ENCODE assay signal across 17 cellular contexts in genomic region chr11:128394436-128395089, GRCh38.
DNase-seq lines count a peak whose midpoint lies in the region; ATAC-seq, FAIRE-seq and TF ChIP-seq lines count a peak whose summit lies in the region.
"Had no signal": no experiment of that assay in that cellular context is flagged by ENCODE, and none has a peak within 500 bp of the region (broad histone marks: within the 10 kb centered on the region; RNA-seq: fewer than 3 reads in every experiment).

No MANE protein-coding gene starts in this region.

- intact Hi-C loops in left ventricle myocardium superior (cut with micrococcal nuclease), result no loop called here
- intact Hi-C loops in activated CD4-positive, alpha-beta T cell treated with anti-CD3 and anti-CD28 coated beads for 36 hours (cut with DNase I, micrococcal nuclease), result no loop called here

- H3K27ac Mint-ChIP-seq in astrocyte (ENCODE audit: unreplicated experiment), result no peak overlapping the region
- H3K27ac Mint-ChIP-seq in activated CD4-positive, alpha-beta T cell treated with anti-CD3 and anti-CD28 coated beads for 36 hours, result no peak overlapping the region
- H3K27ac Mint-ChIP-seq: activated CD4-positive, alpha-beta T cell treated with anti-CD3 and anti-CD28 coated beads, Interleukin-2, amount 10 ng/mL, durations not matched to agents 24 days and 14 days; B cell had no signal

- POLR2A ChIA-PET in HEK293 (lab: Yijun Ruan, JAX), result no interaction called here
- POLR2A ChIA-PET in activated CD4-positive, alpha-beta T cell treated with anti-CD3 and anti-CD28 coated beads for 36 hours (lab: Charles Lee), result no interaction called here

- no peaks in the 10 kb centered on the region for H3K9me3 ChIP-seq in HEK293 (ENCODE audit: control insufficient read depth, insufficient read depth, low read depth, low read length)
- no peaks in the 10 kb centered on the region for H3K9me3 ChIP-seq in astrocyte (ENCODE audit: insufficient read depth, low read depth, low read length)
- H3K9me3 ChIP-seq in smooth muscle cell (replicated peaks; ENCODE audit: low read depth), result no peaks in the 10 kb centered on the region
- H3K9me3 ChIP-seq: adrenal gland, Caco-2, tibial artery had no signal

- 21% methylated on average over 4 of the region's 4 CpGs for WGBS in smooth muscle cell (ENCODE audit: low lambda C conversion rate)

- peak; percentile 25 for DNase-seq in astrocyte (ENCODE audit: low read depth)
- DNase-seq in left ventricle myocardium superior, result peak; percentile 29
- DNase-seq in smooth muscle cell (lab: John Stamatoyannopoulos, UW; ENCODE audit: unreplicated experiment), result no peak
- DNase-seq in activated CD4-positive, alpha-beta T cell treated with anti-CD3 and anti-CD28 coated beads for 36 hours, result no peak
- no peak for DNase-seq in nucleus accumbens (lab: John Stamatoyannopoulos, UW)
- DNase-seq in substantia nigra (lab: John Stamatoyannopoulos, UW), result no peak
- DNase-seq: activated CD4-positive, alpha-beta T cell treated with anti-CD3 and anti-CD28 coated beads, Interleukin-2, amount 10 ng/mL, durations not matched to agents 24 days and 14 days; Caco-2; kidney; NCI-H1417; NCI-H526; stimulated activated CD4-positive, alpha-beta T cell treated with anti-CD3 and anti-CD28 coated beads, Interleukin-15, amount 100 ng/mL, for 24 hours; tibial artery had no signal

- H3F3A ChIP-seq in smooth muscle cell (ENCODE audit: low read depth), result peaks cover 21% of the 10 kb centered on the region

- H2AFZ ChIP-seq in astrocyte (ENCODE audit: low read depth, low read length), result no peak overlapping the region
- H2AFZ ChIP-seq in smooth muscle cell (ENCODE audit: low read depth), result no peak overlapping the region

- no peaks in the 10 kb centered on the region for H3K36me3 Mint-ChIP-seq in astrocyte (ENCODE audit: low read depth, unreplicated experiment)
- no peaks in the 10 kb centered on the region for H3K36me3 Mint-ChIP-seq in activated CD4-positive, alpha-beta T cell treated with anti-CD3 and anti-CD28 coated beads for 36 hours (ENCODE audit: low read depth)

- no peaks in the 10 kb centered on the region for H3K79me2 ChIP-seq in astrocyte (ENCODE audit: insufficient read depth, low read length)
- H3K79me2 ChIP-seq in smooth muscle cell (ENCODE audit: low read depth), result no peaks in the 10 kb centered on the region

- H3K36me3 ChIP-seq in HEK293 (ENCODE audit: control insufficient read depth in 2 of 2, insufficient read depth in 1 of 2, low read length in 2 of 2), result no peaks in the 10 kb centered on the region
- no peaks in the 10 kb centered on the region for H3K36me3 ChIP-seq in astrocyte (ENCODE audit: insufficient read depth, low read length)
- no peaks in the 10 kb centered on the region for H3K36me3 ChIP-seq in smooth muscle cell (ENCODE audit: low read depth)
- H3K36me3 ChIP-seq: adrenal gland, tibial artery had no signal

- no peak overlapping the region for H3K4me3 Mint-ChIP-seq in astrocyte (ENCODE audit: unreplicated experiment)
- no peak overlapping the region for H3K4me3 Mint-ChIP-seq in activated CD4-positive, alpha-beta T cell treated with anti-CD3 and anti-CD28 coated beads for 36 hours
- H3K4me3 Mint-ChIP-seq: activated CD4-positive, alpha-beta T cell treated with anti-CD3 and anti-CD28 coated beads, Interleukin-2, amount 10 ng/mL, durations not matched to agents 24 days and 14 days; B cell had no signal

- no peak overlapping the region for H3K27ac ChIP-seq in HEK293 (ENCODE audit: extremely low read depth, low read depth, low read length)
- H3K27ac ChIP-seq in astrocyte (ENCODE audit: low read depth, low read length), result no peak overlapping the region
- H3K27ac ChIP-seq in smooth muscle cell (ENCODE audit: low read depth), result peak overlapping the region; percentile 70
- no peak overlapping the region for H3K27ac ChIP-seq in substantia nigra (ENCODE audit: low read depth, low read length, poor library complexity, severe bottlenecking)
- H3K27ac ChIP-seq: adrenal gland, tibial artery had no signal

- CTCF ChIA-PET in HEK293 (lab: Yijun Ruan, JAX), result interaction anchor here (0.8 kb wide), 1 partner anchor 58 kb away, joined by 3 read pairs; no protein-coding TSS in a partner anchor
- CTCF ChIA-PET in activated CD4-positive, alpha-beta T cell treated with anti-CD3 and anti-CD28 coated beads for 36 hours (lab: Charles Lee), result interaction anchor here (0.5 to 1.8 kb wide), 5 partner anchors 12 to 174 kb away, joined by 3 to 5 read pairs (median 3); no protein-coding TSS in a partner anchor

- no peaks in the 10 kb centered on the region for H4K20me1 ChIP-seq in astrocyte (ENCODE audit: insufficient read depth, low read length)
- no peaks in the 10 kb centered on the region for H4K20me1 ChIP-seq in smooth muscle cell (ENCODE audit: low read depth)

- H3K27me3 ChIP-seq in astrocyte (ENCODE audit: insufficient read depth, low read length) (no peaks in the 10 kb centered on the region), smooth muscle cell (ENCODE audit: low read depth) (no peaks in the 10 kb centered on the region)
- H3K27me3 ChIP-seq: adrenal gland, tibial artery had no signal

- no peak overlapping the region for H3K4me3 ChIP-seq in HEK293 (ENCODE audit: low read depth, low read length)
- H3K4me3 ChIP-seq in astrocyte (ENCODE audit: insufficient read depth, low read depth, low read length), result no peak overlapping the region
- H3K4me3 ChIP-seq in smooth muscle cell, result no peak overlapping the region
- H3K4me3 ChIP-seq: adrenal gland, tibial artery had no signal

- H3K4me2 ChIP-seq in astrocyte (ENCODE audit: low read length) (no peak overlapping the region), smooth muscle cell (peak overlapping the region; percentile 70)

- ATAC-seq in left ventricle myocardium superior, result peak; percentile 30
- ATAC-seq in activated CD4-positive, alpha-beta T cell treated with anti-CD3 and anti-CD28 coated beads for 36 hours, result no peak

- peaks cover 25% of the 10 kb centered on the region for H3K4me1 Mint-ChIP-seq in astrocyte (ENCODE audit: low read depth, unreplicated experiment)
- peaks cover 33% of the 10 kb centered on the region for H3K4me1 Mint-ChIP-seq in activated CD4-positive, alpha-beta T cell treated with anti-CD3 and anti-CD28 coated beads for 36 hours

- H3K9ac ChIP-seq in astrocyte (ENCODE audit: low read length) (no peak overlapping the region), smooth muscle cell (ENCODE audit: low read depth) (no peak overlapping the region)

- no peaks in the 10 kb centered on the region for H3K9me3 Mint-ChIP-seq in astrocyte (ENCODE audit: unreplicated experiment)
- H3K9me3 Mint-ChIP-seq in activated CD4-positive, alpha-beta T cell treated with anti-CD3 and anti-CD28 coated beads for 36 hours (ENCODE audit: low read depth), result no peaks in the 10 kb centered on the region

- no peaks in the 10 kb centered on the region; the same call in 1 of the 2 replicates for H3K4me1 ChIP-seq in HEK293 (ENCODE audit: control insufficient read depth, insufficient read depth, low read length)
- no peaks in the 10 kb centered on the region for H3K4me1 ChIP-seq in astrocyte (ENCODE audit: insufficient read depth, low read length)
- peaks cover 5% of the 10 kb centered on the region for H3K4me1 ChIP-seq in smooth muscle cell (ENCODE audit: low read depth)
- H3K4me1 ChIP-seq: tibial artery had no signal

- no peaks in the 10 kb centered on the region for H3K27me3 Mint-ChIP-seq in astrocyte (ENCODE audit: low read depth, unreplicated experiment)
- H3K27me3 Mint-ChIP-seq in activated CD4-positive, alpha-beta T cell treated with anti-CD3 and anti-CD28 coated beads for 36 hours, result no peaks in the 10 kb centered on the region
- H3K27me3 Mint-ChIP-seq: activated CD4-positive, alpha-beta T cell treated with anti-CD3 and anti-CD28 coated beads, Interleukin-2, amount 10 ng/mL, durations not matched to agents 24 days and 14 days; B cell had no signal

- no peak for FAIRE-seq in astrocyte (lab: Jason Lieb, UNC)
- FAIRE-seq: H54, kidney had no signal

- no peak for TF ChIP-seq CTCF in HEK293 (tag by site-specific recombination; IDR thresholded peaks at IDR 0.05)
- no peak for TF ChIP-seq CTCF in astrocyte (IDR thresholded peaks at IDR 0.05; ENCODE audit: insufficient read depth, low read depth, low read length)
- TF ChIP-seq CTCF in smooth muscle cell (IDR thresholded peaks at IDR 0.05; ENCODE audit: borderline replicate concordance, insufficient read depth, poor library complexity, severe bottlenecking), result no peak

TF ChIP-seq in HEK293, 187 proteins besides CTCF, POLR2A, EP300 and RAD21:
- TF ChIP-seq ZNF530 (tag by site-specific recombination; IDR thresholded peaks at IDR 0.05; ENCODE audit: low read depth) (no peak), SP7 (tag by site-specific recombination; IDR thresholded peaks at IDR 0.05) (no peak), EGR2 (tag by site-specific recombination; IDR thresholded peaks at IDR 0.05; ENCODE audit: low read depth) (peak; percentile 49), ZNF768 (tag by site-specific recombination; IDR thresholded peaks at IDR 0.05) (no peak), ZIC2 (tag by site-specific recombination; IDR thresholded peaks at IDR 0.05) (no peak), ZNF354C (tag by site-specific recombination; IDR thresholded peaks at IDR 0.05; ENCODE audit: borderline replicate concordance, low read depth) (no peak), ZFHX2 (tag by site-specific recombination; conservative IDR thresholded peaks at IDR 0.05) (peak; percentile 79), ZNF2 (tag by site-specific recombination; IDR thresholded peaks at IDR 0.05) (no peak), ZBTB17 (tag by site-specific recombination; IDR thresholded peaks at IDR 0.05) (no peak), AEBP2 (tag by site-specific recombination; IDR thresholded peaks at IDR 0.05; ENCODE audit: borderline replicate concordance) (no peak), ZNF629 (tag by site-specific recombination; IDR thresholded peaks at IDR 0.05) (no peak), MZF1 (tag by site-specific recombination; IDR thresholded peaks at IDR 0.05; ENCODE audit: borderline replicate concordance) (no peak), ZNF521 (tag by site-specific recombination; IDR thresholded peaks at IDR 0.05) (no peak), ZBTB7A (tag by site-specific recombination; IDR thresholded peaks at IDR 0.05; ENCODE audit: low read depth) (no peak), YY1 (tag by site-specific recombination; IDR thresholded peaks at IDR 0.05) (no peak)

Comparison
In these comparisons a context has a peak if more than half of its experiments do, and no peak if none do; other contexts are left out.
1. DNase-seq: peak in astrocyte (single experiment) and left ventricle myocardium superior (single experiment); none in smooth muscle cell (single experiment), activated CD4-positive, alpha-beta T cell treated with anti-CD3 and anti-CD28 coated beads for 36 hours (single experiment), nucleus accumbens (0 of 56) and substantia nigra (0 of 49).